Comparison of ENCODE assay signal across 8 cellular contexts in genomic region chr10:17454181-17454800, GRCh38. TPM values are rescaled to one million over a fixed set of nuclear protein-coding genes. Genes with fewer than 3 reads are reported as not detected.
DNase-seq lines count a peak whose midpoint lies in the region; ATAC-seq and TF ChIP-seq lines count a peak whose summit lies in the region.

TSS of gene ST8SIA6 (minus strand) at chr10:17454595. CDS start at chr10:17454255, 340 bp downstream.

- peaks cover 67% of the 10 kb centered on the region for H3K27me3 Mint-ChIP-seq in progenitor cell of endocrine pancreas

- intact Hi-C loops in heart left ventricle (cut with DNase I), result loop anchor here in 2 of 10 donors (5.0 to 10.0 kb wide), 2 partner anchors 131 to 143 kb away; no protein-coding TSS in a partner anchor

- TF ChIP-seq POLR2A in heart left ventricle (IDR thresholded peaks at IDR 0.05), result peak in 1 of 2 donors; percentile 37

- DNase-seq in DMS53 (lab: John Stamatoyannopoulos, UW) (peak; percentile 75), NOMO-1 (lab: John Stamatoyannopoulos, UW; ENCODE audit: unreplicated experiment in 2 of 2) (peak; percentile 42 to 55), heart left ventricle (peak; percentile 42 to 76 (median 50)), progenitor cell of endocrine pancreas (ENCODE audit: low spot score, unreplicated experiment) (peak; percentile 33), SHP77 (lab: John Stamatoyannopoulos, UW) (no peak)
- DNase-seq in activated naive CD4-positive, alpha-beta T cell treated with Interleukin-2 at 50 U/mL for 16 hours, result peak; percentile 49

- H3K27ac Mint-ChIP-seq in progenitor cell of endocrine pancreas, result no peak within 1 kb of the TSS

- peak within 1 kb of the TSS; percentile 57 to 87 (median 78) for H3K27ac ChIP-seq in heart left ventricle

- H3K4me1 Mint-ChIP-seq in progenitor cell of endocrine pancreas (ENCODE audit: low read depth), result peaks cover 4% of the 10 kb centered on the region

- peaks cover 0 to 16% (median 0%) of the 10 kb centered on the region in 12 donors for H3K4me1 ChIP-seq in heart left ventricle

- H3K9me3 ChIP-seq in heart left ventricle, result peaks cover 0 to 18% (median 6%) of the 10 kb centered on the region in 12 donors

- peaks cover 12% of the 10 kb centered on the region for H3K9me3 Mint-ChIP-seq in progenitor cell of endocrine pancreas (ENCODE audit: low read depth)

- H3K4me3 ChIP-seq in heart left ventricle, result peak within 1 kb of the TSS; percentile 51 to 81 (median 61)

- 1 to 12% (median 2%) methylated on average over 6 to 82 of the region's 82 CpGs for WGBS in heart left ventricle, 4 donors

- peaks cover 0 to 12% (median 0%) of the 10 kb centered on the region in 9 donors for H3K36me3 ChIP-seq in heart left ventricle

- ATAC-seq in GM21723 (IDR thresholded peaks at IDR 0.05; ENCODE audit: unreplicated experiment) (peak; percentile 66), heart left ventricle (peak in 3 of 4 donors; percentile 72 to 84 (median 80)), HG03095 (IDR thresholded peaks at IDR 0.05; ENCODE audit: unreplicated experiment) (no peak)

- peak within 1 kb of the TSS; percentile 79 for H3K4me3 Mint-ChIP-seq in progenitor cell of endocrine pancreas (ENCODE audit: low read depth)

- H3K27me3 ChIP-seq in heart left ventricle, result peaks cover 0 to 25% (median 10%) of the 10 kb centered on the region in 9 donors

- TF ChIP-seq CTCF in heart left ventricle (IDR thresholded peaks at IDR 0.05) (peak in 2 of 12 donors; percentile 20 to 23), progenitor cell of endocrine pancreas (IDR thresholded peaks at IDR 0.05; ENCODE audit: unreplicated experiment) (no peak)

- H3K36me3 Mint-ChIP-seq in progenitor cell of endocrine pancreas (ENCODE audit: insufficient read depth), result peaks cover 8% of the 10 kb centered on the region

RNA-seq across cellular contexts. Expression of gene ST8SIA6, which starts in this region (rescaled TPM):
- total RNA-seq in heart left ventricle (10 to 100 TPM in 1 of 9 donors, 1 to 10 TPM in 8; 2.6 to 10.1 (median 5.2) TPM), progenitor cell of endocrine pancreas (0.36 and 0.98 TPM in 2 replicates)
- polyA plus RNA-seq in heart left ventricle, result 1 to 10 TPM in 1 of 2 donors, under 1 TPM in 1; 0.80 to 3.6 TPM

Comparison
In these comparisons a context has a peak if more than half of its experiments do, and no peak if none do; other contexts are left out.
1. Peak in DNase-seq in progenitor cell of endocrine pancreas; RNA of the gene not detected or under 1 TPM.
2. DNase-seq: peak in DMS53 (single experiment), NOMO-1 (2 of 2), activated naive CD4-positive, alpha-beta T cell treated with Interleukin-2 at 50 U/mL for 16 hours (single experiment) and heart left ventricle (5 of 5); none in SHP77 (0 of 2).